Comparison of ENCODE assay signal across 11 cellular contexts in the genomic region with DNA sequence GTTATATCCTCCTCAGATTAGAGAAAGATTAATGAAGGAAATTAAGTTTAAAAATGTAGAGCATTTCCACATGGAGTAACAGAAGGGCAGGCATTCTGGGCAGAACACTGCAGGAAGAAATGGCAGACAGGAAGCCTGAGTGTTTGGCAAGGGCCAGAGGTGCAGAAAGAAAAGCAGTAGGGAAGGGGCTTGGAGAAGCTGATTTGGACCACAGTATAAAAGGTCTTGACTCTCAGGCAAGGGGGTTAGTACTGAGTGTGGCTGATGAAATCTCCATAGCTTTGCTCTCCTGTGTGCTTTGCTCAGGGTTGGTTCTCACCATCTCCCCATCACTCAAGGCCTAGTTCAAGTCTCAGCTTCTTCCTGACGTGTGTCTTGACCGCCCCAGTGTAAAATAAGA.
DNase-seq lines count a peak whose midpoint lies in the region; ATAC-seq and TF ChIP-seq lines count a peak whose summit lies in the region.
"Had no signal": no experiment of that assay in that cellular context is flagged by ENCODE, and none has a peak within 500 bp of the region (broad histone marks: within the 10 kb centered on the region; RNA-seq: fewer than 3 reads in every experiment).

No MANE protein-coding gene starts in this region.

- peaks cover 63% of the 10 kb centered on the region for H3K4me1 Mint-ChIP-seq in stimulated activated naive CD8-positive, alpha-beta T cell treated with anti-CD3 and anti-CD28 coated beads, Interleukin-15, Interleukin-2, amounts not matched to agents 100 ng/mL and 50 ng/mL, for 24 hours (ENCODE audit: low read depth)

- H3K36me3 Mint-ChIP-seq in stimulated activated naive CD8-positive, alpha-beta T cell treated with anti-CD3 and anti-CD28 coated beads, Interleukin-15, Interleukin-2, amounts not matched to agents 100 ng/mL and 50 ng/mL, for 24 hours (ENCODE audit: low read depth): peaks cover 38% of the 10 kb centered on the region

- peaks cover 4% of the 10 kb centered on the region for H3K9me3 Mint-ChIP-seq in stimulated activated naive CD8-positive, alpha-beta T cell treated with anti-CD3 and anti-CD28 coated beads, Interleukin-15, Interleukin-2, amounts not matched to agents 100 ng/mL and 50 ng/mL, for 24 hours

- ATAC-seq in stimulated activated naive CD8-positive, alpha-beta T cell treated with anti-CD3 and anti-CD28 coated beads, Interleukin-15, Interleukin-2, amounts not matched to agents 100 U/mL and 50 U/mL, for 24 hours: no peak

- H3K36me3 ChIP-seq in adipocyte (ENCODE audit: control insufficient read depth, insufficient read depth, low read length, severe bottlenecking): peaks cover 69% of the 10 kb centered on the region
- H3K36me3 ChIP-seq in muscle layer of duodenum (ENCODE audit: control insufficient read depth in 1 of 2, insufficient read depth in 2 of 2, low read length in 2 of 2): peaks cover 6 to 7% of the 10 kb centered on the region in 2 donors

- H3K27me3 Mint-ChIP-seq in stimulated activated naive CD8-positive, alpha-beta T cell treated with anti-CD3 and anti-CD28 coated beads, Interleukin-15, Interleukin-2, amounts not matched to agents 100 ng/mL and 50 ng/mL, for 24 hours: no peaks in the 10 kb centered on the region

- H3K27ac ChIP-seq in muscle layer of duodenum (ENCODE audit: low read length): peak overlapping the region; percentile 86

- H3K4me1 ChIP-seq in adipocyte (ENCODE audit: control insufficient read depth, insufficient read depth, low read length): peaks cover 55% of the 10 kb centered on the region
- H3K4me1 ChIP-seq in muscle layer of duodenum (ENCODE audit: control insufficient read depth in 1 of 2, insufficient read depth in 2 of 2, low read length in 2 of 2): peaks cover 33 to 40% of the 10 kb centered on the region in 2 donors

- no peak overlapping the region for H3K4me3 Mint-ChIP-seq in stimulated activated naive CD8-positive, alpha-beta T cell treated with anti-CD3 and anti-CD28 coated beads, Interleukin-15, Interleukin-2, amounts not matched to agents 100 ng/mL and 50 ng/mL, for 24 hours

- H3K27me3 ChIP-seq in adipocyte (replicated peaks; ENCODE audit: control insufficient read depth, insufficient read depth, low read length) (no peaks in the 10 kb centered on the region), muscle layer of duodenum (ENCODE audit: low read depth, low read length) (no peaks in the 10 kb centered on the region)

- H3K9ac ChIP-seq in adipocyte (ENCODE audit: low read length): peak overlapping the region; percentile 76

- no peaks in the 10 kb centered on the region for H3K9me3 ChIP-seq in adipocyte (ENCODE audit: control insufficient read depth, low read length)
- no peaks in the 10 kb centered on the region for H3K9me3 ChIP-seq in muscle layer of duodenum (ENCODE audit: control insufficient read depth in 1 of 2, low read length in 2 of 2)

- TF ChIP-seq CTCF in GM13977 (IDR thresholded peaks at IDR 0.05; ENCODE audit: extremely low read depth, insufficient read depth, missing control alignments): no peak

- in situ Hi-C loops in GM13977 (cut with MboI; ENCODE audit: low pct_unique_long_range_greater_than_20kb, low sequenced_read_pairs, unreplicated experiment): no loop called here

- peak overlapping the region; percentile 61 for H3K27ac Mint-ChIP-seq in stimulated activated naive CD8-positive, alpha-beta T cell treated with anti-CD3 and anti-CD28 coated beads, Interleukin-15, Interleukin-2, amounts not matched to agents 100 ng/mL and 50 ng/mL, for 24 hours

- peak overlapping the region; percentile 56 for H3K4me3 ChIP-seq in adipocyte (ENCODE audit: low read length)
- no peak overlapping the region for H3K4me3 ChIP-seq in muscle layer of duodenum (ENCODE audit: low read depth in 1 of 2, low read length in 2 of 2)

- DNase-seq in stimulated activated naive CD8-positive, alpha-beta T cell treated with anti-CD3 and anti-CD28 coated beads, Interleukin-15, Interleukin-2, amounts not matched to agents 100 U/mL and 50 U/mL, for 24 hours: no peak
- DNase-seq in adipocyte (ENCODE audit: low read depth): no peak
- no peak for DNase-seq in stimulated activated naive CD4-positive, alpha-beta T cell treated with Interleukin-2 at 50 U/mL for 16 hours (lab: John Stamatoyannopoulos, UW)
- DNase-seq in islet precursor cell: no peak
- no peak for DNase-seq in NCI-H69 (lab: John Stamatoyannopoulos, UW)
- DNase-seq in GM13977 (ENCODE audit: low spot score): no peak
- DNase-seq: Calu3; NCI-H82; stimulated activated naive CD4-positive, alpha-beta T cell had no signal
